In the genomic region with DNA sequence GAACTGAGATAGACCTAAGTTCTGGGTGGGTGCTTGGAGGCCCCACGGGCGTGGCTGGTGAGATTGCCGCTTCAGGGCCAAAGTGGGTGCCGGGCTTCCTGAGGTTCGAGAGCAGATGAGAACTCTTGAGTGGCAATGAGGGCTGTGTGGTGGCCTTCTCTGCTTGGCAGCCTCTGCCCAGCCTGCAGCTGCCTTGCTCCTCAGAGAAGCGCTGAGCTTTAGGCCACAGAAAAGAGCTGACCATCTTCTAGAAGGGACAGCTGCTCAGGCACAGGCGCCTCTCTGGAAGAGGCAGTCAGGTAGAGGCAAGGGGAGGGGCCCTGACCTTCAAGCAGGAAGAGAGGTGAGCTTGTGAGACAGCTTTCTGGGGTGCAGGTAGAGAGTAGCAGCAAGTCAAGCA, we compare ENCODE assay signal across 17 cellular contexts.
DNase-seq lines count a peak whose midpoint lies in the region; ATAC-seq and TF ChIP-seq lines count a peak whose summit lies in the region.
"Had no signal": no experiment of that assay in that cellular context is flagged by ENCODE, and none has a peak within 500 bp of the region (broad histone marks: within the 10 kb centered on the region; RNA-seq: fewer than 3 reads in every experiment).

No MANE protein-coding gene starts in this region.

- intact Hi-C loops in CD4-positive, alpha-beta memory T cell (cut with micrococcal nuclease) = no loop called here

- H3K9ac ChIP-seq in neural progenitor cell = no peak overlapping the region

- no peak overlapping the region for H3K4me3 Mint-ChIP-seq in activated CD4-positive, alpha-beta T cell treated with anti-CD3 and anti-CD28 coated beads, Interleukin-2, amount 10 ng/mL, durations not matched to agents 7 days and 5 days
- H3K4me3 Mint-ChIP-seq in CD4-positive, alpha-beta memory T cell = no peak overlapping the region
- no peak overlapping the region for H3K4me3 Mint-ChIP-seq in central memory CD8-positive, alpha-beta T cell
- no peak overlapping the region for H3K4me3 Mint-ChIP-seq in neural progenitor cell

- no peaks in the 10 kb centered on the region for H4K20me1 ChIP-seq in neural progenitor cell (ENCODE audit: low read depth)

- no peak overlapping the region for H3K4me2 ChIP-seq in neural progenitor cell
- H3K4me2 ChIP-seq: smooth muscle cell had no signal

- H3K79me2 ChIP-seq in neural progenitor cell (ENCODE audit: low read depth) = no peaks in the 10 kb centered on the region

- TF ChIP-seq CTCF in neural progenitor cell (IDR thresholded peaks at IDR 0.05) (no peak), GM10266 (IDR thresholded peaks at IDR 0.05; ENCODE audit: control insufficient read depth, insufficient read depth, low read depth, missing control alignments) (no peak)

- H3K9me3 Mint-ChIP-seq in activated CD4-positive, alpha-beta T cell treated with anti-CD3 and anti-CD28 coated beads, Interleukin-2, amount 10 ng/mL, durations not matched to agents 7 days and 5 days = no peaks in the 10 kb centered on the region
- peaks cover 0 to 1% (median 0%) of the 10 kb centered on the region in 8 donors for H3K9me3 Mint-ChIP-seq in CD4-positive, alpha-beta memory T cell
- no peaks in the 10 kb centered on the region for H3K9me3 Mint-ChIP-seq in central memory CD8-positive, alpha-beta T cell
- no peaks in the 10 kb centered on the region for H3K9me3 Mint-ChIP-seq in neural progenitor cell

- no peak overlapping the region for H2AFZ ChIP-seq in neural progenitor cell (replicated peaks)

- no peak overlapping the region for H3K4me3 ChIP-seq in CD4-positive, alpha-beta memory T cell (ENCODE audit: low read length in 2 of 2)
- H3K4me3 ChIP-seq in neural progenitor cell = no peak overlapping the region
- H3K4me3 ChIP-seq: smooth muscle cell, upper lobe of right lung had no signal

- POLR2A ChIA-PET in activated CD4-positive, alpha-beta T cell treated with anti-CD3 and anti-CD28 coated beads, Interleukin-2, amount 10 ng/mL, durations not matched to agents 7 days and 5 days (lab: Charles Lee) = no interaction called here
- POLR2A ChIA-PET in CD4-positive, alpha-beta memory T cell (lab: Charles Lee; ENCODE audit: partially characterized antibody) = interaction anchor here (1.1 to 6.0 kb wide), 5 partner anchors 9 to 62 kb away, joined by 3 to 49 read pairs (median 4); no protein-coding TSS in a partner anchor

- no peaks in the 10 kb centered on the region for H3K27me3 ChIP-seq in CD4-positive, alpha-beta memory T cell (ENCODE audit: insufficient read depth, low read length)
- no peaks in the 10 kb centered on the region for H3K27me3 ChIP-seq in neural progenitor cell
- H3K27me3 ChIP-seq: upper lobe of right lung had no signal

- H3F3A ChIP-seq in neural progenitor cell (ENCODE audit: low read depth) = no peaks in the 10 kb centered on the region

- peaks cover 84% of the 10 kb centered on the region for H3K36me3 ChIP-seq in CD4-positive, alpha-beta memory T cell (ENCODE audit: insufficient read depth, low read length)
- H3K36me3 ChIP-seq in neural progenitor cell = no peaks in the 10 kb centered on the region

- CTCF ChIA-PET in activated CD4-positive, alpha-beta T cell treated with anti-CD3 and anti-CD28 coated beads, Interleukin-2, amount 10 ng/mL, durations not matched to agents 7 days and 5 days (lab: Charles Lee) = interaction anchor here (1.0 to 1.7 kb wide), 4 partner anchors 10 to 28 kb away, joined by 3 to 5 read pairs (median 4); no protein-coding TSS in a partner anchor
- CTCF ChIA-PET in CD4-positive, alpha-beta memory T cell (lab: Charles Lee; ENCODE audit: partially characterized antibody) = interaction anchor here (1.3 to 3.0 kb wide), 3 partner anchors 9 to 162 kb away, joined by 5 to 13 read pairs (median 8); no protein-coding TSS in a partner anchor

- no peak for ATAC-seq in central memory CD8-positive, alpha-beta T cell (replicated peaks; ENCODE audit: extremely low read depth, poor library complexity, severe bottlenecking)
- ATAC-seq: left colon, upper lobe of right lung had no signal

- H3K4me1 Mint-ChIP-seq in activated CD4-positive, alpha-beta T cell treated with anti-CD3 and anti-CD28 coated beads, Interleukin-2, amount 10 ng/mL, durations not matched to agents 7 days and 5 days = peaks cover 27% of the 10 kb centered on the region
- peaks cover 13 to 60% (median 19%) of the 10 kb centered on the region in 4 donors for H3K4me1 Mint-ChIP-seq in CD4-positive, alpha-beta memory T cell
- H3K4me1 Mint-ChIP-seq in central memory CD8-positive, alpha-beta T cell = peaks cover 24% of the 10 kb centered on the region
- peaks cover 5% of the 10 kb centered on the region for H3K4me1 Mint-ChIP-seq in neural progenitor cell

- H3K36me3 Mint-ChIP-seq in activated CD4-positive, alpha-beta T cell treated with anti-CD3 and anti-CD28 coated beads, Interleukin-2, amount 10 ng/mL, durations not matched to agents 7 days and 5 days (ENCODE audit: low read depth) = peaks cover 39% of the 10 kb centered on the region
- peaks cover 36 to 76% of the 10 kb centered on the region in 2 donors for H3K36me3 Mint-ChIP-seq in CD4-positive, alpha-beta memory T cell
- H3K36me3 Mint-ChIP-seq in central memory CD8-positive, alpha-beta T cell (ENCODE audit: insufficient read depth) = peaks cover 48% of the 10 kb centered on the region
- H3K36me3 Mint-ChIP-seq in neural progenitor cell = peaks cover 8% of the 10 kb centered on the region

- peaks cover 30% of the 10 kb centered on the region for H3K4me1 ChIP-seq in CD4-positive, alpha-beta memory T cell (ENCODE audit: insufficient read depth, low read length)
- H3K4me1 ChIP-seq in neural progenitor cell = no peaks in the 10 kb centered on the region

- H3K27ac Mint-ChIP-seq in activated CD4-positive, alpha-beta T cell treated with anti-CD3 and anti-CD28 coated beads, Interleukin-2, amount 10 ng/mL, durations not matched to agents 7 days and 5 days = peak overlapping the region; percentile 78
- H3K27ac Mint-ChIP-seq in CD4-positive, alpha-beta memory T cell = peak overlapping the region in 5 of 7 donors; percentile 47 to 79 (median 73)
- H3K27ac Mint-ChIP-seq in central memory CD8-positive, alpha-beta T cell (ENCODE audit: low read depth) = peak overlapping the region; percentile 77
- peak overlapping the region; percentile 13 for H3K27ac Mint-ChIP-seq in neural progenitor cell

- H3K9me3 ChIP-seq in CD4-positive, alpha-beta memory T cell (ENCODE audit: control insufficient read depth in 1 of 2, low read length in 2 of 2) = no peaks in the 10 kb centered on the region
- no peaks in the 10 kb centered on the region for H3K9me3 ChIP-seq in neural progenitor cell (ENCODE audit: low read depth)
- H3K9me3 ChIP-seq: upper lobe of right lung had no signal

- H3K27ac ChIP-seq in CD4-positive, alpha-beta memory T cell (ENCODE audit: low read depth, low read length) = no peak overlapping the region
- no peak overlapping the region for H3K27ac ChIP-seq in neural progenitor cell
- H3K27ac ChIP-seq: upper lobe of right lung had no signal

- no peaks in the 10 kb centered on the region for H3K27me3 Mint-ChIP-seq in activated CD4-positive, alpha-beta T cell treated with anti-CD3 and anti-CD28 coated beads, Interleukin-2, amount 10 ng/mL, durations not matched to agents 7 days and 5 days
- H3K27me3 Mint-ChIP-seq in CD4-positive, alpha-beta memory T cell = no peaks in the 10 kb centered on the region
- no peaks in the 10 kb centered on the region for H3K27me3 Mint-ChIP-seq in central memory CD8-positive, alpha-beta T cell
- H3K27me3 Mint-ChIP-seq in neural progenitor cell (ENCODE audit: insufficient read depth, low read depth) = peaks cover 6% of the 10 kb centered on the region

- no peak for DNase-seq in activated CD4-positive, alpha-beta T cell treated with anti-CD3 and anti-CD28 coated beads, Interleukin-2, amount 10 ng/mL, durations not matched to agents 7 days and 5 days
- DNase-seq in activated CD4-positive, alpha-beta T cell treated with anti-CD3 and anti-CD28 coated beads, Interleukin-2, amount 50 U/mL, for 1 hour = no peak
- no peak for DNase-seq in CD4-positive, alpha-beta memory T cell
- DNase-seq in central memory CD8-positive, alpha-beta T cell (ENCODE audit: low spot score in 2 of 2) = no peak
- DNase-seq in neural progenitor cell (ENCODE audit: low spot score) (no peak), amniotic stem cell (lab: John Stamatoyannopoulos, UW) (no peak), GM10266 (ENCODE audit: extremely low spot score) (no peak)
- DNase-seq in stimulated activated CD4-positive, alpha-beta T cell treated with anti-CD3 and anti-CD28 coated beads, Interleukin-1b, Interleukin-23, amount 100 ng/mL, for 48 hours = no peak
- DNase-seq: activated CD4-positive, alpha-beta T cell treated with anti-CD3 and anti-CD28 coated beads for 48 hours; head of caudate nucleus; NCI-H1436 treated with DMSO at 0.1 percent for 48 hours; NCI-H2171; NCI-H526; stimulated activated CD4-positive, alpha-beta T cell treated with anti-CD3 and anti-CD28 coated beads, Interleukin-4, amount 100 ng/mL, for 24 hours; upper lobe of right lung had no signal

Comparison
In these comparisons a context has a peak if more than half of its experiments do, and no peak if none do; other contexts are left out.
1. H3K27ac Mint-ChIP-seq: peak in every context shown above with its lines; median percentile 78 in activated CD4-positive, alpha-beta T cell treated with anti-CD3 and anti-CD28 coated beads, Interleukin-2, amount 10 ng/mL, durations not matched to agents 7 days and 5 days; 77 in central memory CD8-positive, alpha-beta T cell; 73 in CD4-positive, alpha-beta memory T cell; 13 in neural progenitor cell.